In the genomic region with DNA sequence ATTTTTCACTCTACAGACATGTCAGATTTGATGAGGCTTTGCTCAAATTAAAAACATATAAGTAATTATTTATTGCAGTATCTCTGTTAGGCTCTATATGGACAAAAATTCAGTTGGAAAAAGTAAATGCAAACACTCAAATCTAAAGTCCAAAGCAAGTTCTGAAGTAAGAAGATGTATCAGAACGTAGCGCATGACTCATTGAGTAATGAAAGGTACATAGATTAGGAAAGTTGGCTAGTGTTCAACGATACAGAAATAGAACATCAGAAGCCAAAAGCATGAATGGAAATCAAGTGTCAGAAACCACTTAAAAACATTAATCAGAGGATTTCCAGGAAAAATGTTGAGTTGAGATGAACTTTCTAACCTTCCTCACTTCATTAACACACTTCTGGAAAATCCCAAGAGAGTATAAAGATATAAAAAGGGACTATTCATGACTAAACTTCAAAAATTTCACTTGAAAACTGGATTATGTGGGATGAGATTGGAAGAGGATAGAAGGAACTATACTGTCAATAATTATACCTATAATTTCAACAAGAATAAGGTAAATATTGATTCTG, we compare ENCODE assay signal across 16 cellular contexts.
"Had no signal": no experiment of that assay in that cellular context is flagged by ENCODE, and none has a peak within 500 bp of the region (broad histone marks: within the 10 kb centered on the region; RNA-seq: fewer than 3 reads in every experiment).

No MANE protein-coding gene starts in this region.

- H3K9me3 ChIP-seq: ascending aorta, esophagus muscularis mucosa, lower lobe of right lung, psoas muscle, thoracic aorta had no signal

- ATAC-seq: activated CD4-positive, CD25-positive, alpha-beta regulatory T cell treated with anti-CD3 and anti-CD28 coated beads, Interleukin-2, amount 50 U/mL, for 24 hours; activated naive CD8-positive, alpha-beta T cell treated with anti-CD3 and anti-CD28 coated beads, Interleukin-2, amount 50 U/mL, for 24 hours; lower lobe of right lung; psoas muscle; T-cell had no signal

- DNase-seq: activated CD4-positive, alpha-beta T cell treated with anti-CD3 and anti-CD28 coated beads, Interleukin-2, amount 50 U/mL, for 1 hour; activated naive CD4-positive, alpha-beta T cell treated with anti-CD3 and anti-CD28 coated beads for 36 hours; activated naive CD8-positive, alpha-beta T cell treated with anti-CD3 and anti-CD28 coated beads, Interleukin-2, amount 50 U/mL, for 24 hours; dorsolateral prefrontal cortex; foreskin fibroblast; lower lobe of right lung; midbrain; psoas muscle; stimulated activated CD4-positive, alpha-beta T cell treated with anti-CD3 and anti-CD28 coated beads, Interleukin-12 subunit alpha, Interleukin-12 subunit beta, amount 100 ng/mL, for 4 hours; stimulated activated CD4-positive, alpha-beta T cell treated with anti-CD3 and anti-CD28 coated beads, Interleukin-2, amount 100 ng/mL, for 24 hours; T-cell; T1000 had no signal

- H3K27ac ChIP-seq: ascending aorta, dorsolateral prefrontal cortex, esophagus muscularis mucosa, lower lobe of right lung, psoas muscle, thoracic aorta had no signal

- H3K27me3 ChIP-seq: ascending aorta, dorsolateral prefrontal cortex, esophagus muscularis mucosa had no signal

- H3K4me1 ChIP-seq: ascending aorta, esophagus muscularis mucosa, lower lobe of right lung, psoas muscle had no signal

- H3K36me3 ChIP-seq: ascending aorta, esophagus muscularis mucosa, lower lobe of right lung, thoracic aorta had no signal

- H3K4me3 ChIP-seq: ascending aorta, dorsolateral prefrontal cortex, esophagus muscularis mucosa, lower lobe of right lung, psoas muscle, thoracic aorta had no signal
